15 cellular contexts compared by ENCODE assay signal in the genomic region with DNA sequence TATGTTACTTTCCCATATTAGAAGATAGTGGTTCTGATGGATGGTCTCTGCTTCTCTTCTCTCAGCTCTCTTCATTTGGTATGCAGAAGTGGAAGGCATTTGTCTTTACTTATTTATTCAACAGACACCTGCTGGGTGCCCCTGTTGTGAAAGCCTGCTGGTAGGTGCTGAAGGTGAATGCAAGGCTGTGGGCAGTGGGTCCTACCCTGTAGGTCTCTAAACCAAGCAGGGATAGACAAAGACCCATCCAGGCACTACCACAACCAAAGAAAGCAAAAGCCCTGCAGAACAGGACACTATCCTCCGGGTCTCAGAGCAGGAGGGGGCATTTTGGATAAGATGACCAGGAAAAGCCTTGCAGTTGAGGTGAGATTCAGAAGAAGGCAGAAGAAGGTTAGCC.
DNase-seq lines count a peak whose midpoint lies in the region; ATAC-seq and TF ChIP-seq lines count a peak whose summit lies in the region.
"Had no signal": no experiment of that assay in that cellular context is flagged by ENCODE, and none has a peak within 500 bp of the region (broad histone marks: within the 10 kb centered on the region; RNA-seq: fewer than 3 reads in every experiment).

No MANE protein-coding gene starts in this region.

- H3K23ac ChIP-seq in mesenchymal stem cell (ENCODE audit: low read length in 2 of 2), result no peak overlapping the region

- TF ChIP-seq CTCF in right atrium auricular region (IDR thresholded peaks at IDR 0.05), result no peak

- H2BK12ac ChIP-seq in mesenchymal stem cell (ENCODE audit: low read length in 2 of 2), result no peak overlapping the region

- H3K27ac ChIP-seq in right atrium auricular region, result peak overlapping the region; percentile 59 to 76
- peak overlapping the region; percentile 9 for H3K27ac ChIP-seq in angular gyrus (ENCODE audit: low read depth, low read length)
- peak overlapping the region; percentile 93 for H3K27ac ChIP-seq in mesenchymal stem cell (ENCODE audit: low read length, poor library complexity, severe bottlenecking)

- 11% methylated on average over 1 of the region's 1 CpG for WGBS in mesenchymal stem cell

- no peak overlapping the region for H3K14ac ChIP-seq in mesenchymal stem cell (ENCODE audit: low read length in 2 of 2)

- H2BK5ac ChIP-seq in mesenchymal stem cell (ENCODE audit: low read depth, low read length, poor library complexity, severe bottlenecking), result peak overlapping the region; percentile 69

- intact Hi-C loops in left ventricle myocardium superior (cut with micrococcal nuclease), result no loop called here

- H3K18ac ChIP-seq in mesenchymal stem cell (ENCODE audit: low read depth in 1 of 2, low read length in 2 of 2), result no peak overlapping the region

- H3K9me3 ChIP-seq in right atrium auricular region (no peaks in the 10 kb centered on the region), mesenchymal stem cell (ENCODE audit: control insufficient read depth, low read length) (no peaks in the 10 kb centered on the region)

- H2AK5ac ChIP-seq in mesenchymal stem cell (ENCODE audit: low read length, severe bottlenecking), result peak overlapping the region; percentile 98

- H4K8ac ChIP-seq in mesenchymal stem cell (ENCODE audit: low read length), result no peak overlapping the region

- no peak overlapping the region for H3K9ac ChIP-seq in mesenchymal stem cell (ENCODE audit: low read length)

- peaks cover 12% of the 10 kb centered on the region for H3K79me1 ChIP-seq in mesenchymal stem cell (replicated peaks; ENCODE audit: low read length, poor library complexity, severe bottlenecking)

- no peak overlapping the region for H3K4me2 ChIP-seq in mesenchymal stem cell (ENCODE audit: low read length, poor library complexity, severe bottlenecking)

- no peak overlapping the region for H2BK15ac ChIP-seq in mesenchymal stem cell (ENCODE audit: low read depth, poor library complexity, severe bottlenecking)

- ATAC-seq in left ventricle myocardium superior, result no peak
- ATAC-seq: Right ventricle myocardium inferior had no signal

- H3K27me3 ChIP-seq in right atrium auricular region (no peaks in the 10 kb centered on the region), mesenchymal stem cell (ENCODE audit: control insufficient read depth in 1 of 2, insufficient read depth in 1 of 2, low read length in 2 of 2) (no peaks in the 10 kb centered on the region)

- H3K36me3 ChIP-seq in right atrium auricular region (no peaks in the 10 kb centered on the region), mesenchymal stem cell (ENCODE audit: control insufficient read depth in 1 of 2, insufficient read depth in 2 of 2, low read depth in 1 of 2, low read length in 2 of 2) (no peaks in the 10 kb centered on the region)

- no peak for DNase-seq in right atrium auricular region (ENCODE audit: low spot score)
- DNase-seq in left ventricle myocardium superior, result no peak
- DNase-seq in mesenchymal stem cell, result no peak
- no peak for DNase-seq in stimulated activated CD4-positive, alpha-beta T cell treated with anti-CD3 and anti-CD28 coated beads, Interleukin-15, amount 100 ng/mL, for 24 hours
- no peak for DNase-seq in NCI-H2227 treated with DMSO at 0.1 percent for 48 hours (lab: John Stamatoyannopoulos, UW)
- no peak for DNase-seq in COLO829 (ENCODE audit: low spot score)
- DNase-seq: Calu3; CD4-positive, alpha-beta memory T cell; DMS53; GOT3; NCI-H2029; NCI-H446 treated with DMSO at 0.1 percent for 48 hours; NCI-H774 had no signal

- no peak overlapping the region for H4K91ac ChIP-seq in mesenchymal stem cell (ENCODE audit: low read length)

- H3K4me1 ChIP-seq in right atrium auricular region (peaks cover 0 to 65% of the 10 kb centered on the region in 2 donors), mesenchymal stem cell (ENCODE audit: control insufficient read depth, insufficient read depth, low read depth, low read length) (peaks cover 13% of the 10 kb centered on the region)

- no peak overlapping the region for H3K4me3 ChIP-seq in right atrium auricular region
- H3K4me3 ChIP-seq in mesenchymal stem cell (ENCODE audit: insufficient read depth in 1 of 2, low read depth in 1 of 2, low read length in 2 of 2), result no peak overlapping the region

- H2BK120ac ChIP-seq in mesenchymal stem cell (ENCODE audit: low read depth, low read length), result no peak overlapping the region

- peak overlapping the region in 1 of 2 experiments; percentile 21 for H3K4ac ChIP-seq in mesenchymal stem cell (ENCODE audit: low read depth in 1 of 2, low read length in 2 of 2)

- no peak overlapping the region for H2AFZ ChIP-seq in mesenchymal stem cell (ENCODE audit: low read depth, low read length)

Comparison
In these comparisons a context has a peak if more than half of its experiments do, and no peak if none do; other contexts are left out.
1. H3K27ac ChIP-seq: peak in every context shown above with its lines; median percentile 93 in mesenchymal stem cell; 68 in right atrium auricular region; 9 in angular gyrus.